Comparison of ENCODE assay signal across 30 cellular contexts in the genomic region with DNA sequence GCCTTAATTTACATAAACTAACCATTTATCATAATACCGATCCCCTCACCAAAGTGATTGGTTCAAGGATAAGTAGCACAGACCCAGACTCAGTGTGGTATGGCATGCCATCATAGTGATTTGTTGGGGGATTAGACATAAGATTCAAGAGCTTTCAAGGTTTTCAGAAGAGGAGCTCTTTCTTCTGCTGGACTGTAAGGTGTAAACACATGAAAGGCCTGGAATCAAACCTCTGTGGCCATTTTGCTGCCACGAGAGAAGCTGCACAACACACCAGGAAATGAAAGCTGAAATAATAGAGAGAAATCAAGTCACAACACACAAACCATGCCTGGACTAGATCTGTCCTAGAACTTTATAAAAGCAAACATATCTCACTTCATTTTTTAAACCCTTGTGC. TPM values are rescaled to one million over a fixed set of nuclear protein-coding genes. Genes with fewer than 3 reads are reported as not detected.
DNase-seq lines count a peak whose midpoint lies in the region; ATAC-seq and FAIRE-seq lines count a peak whose summit lies in the region.
"Had no signal": no experiment of that assay in that cellular context is flagged by ENCODE, and none has a peak within 500 bp of the region (broad histone marks: within the 10 kb centered on the region; RNA-seq: fewer than 3 reads in every experiment).

No MANE protein-coding gene starts in this region.

- POLR2A ChIA-PET in CD8-positive, alpha-beta memory T cell (lab: Charles Lee), result interaction anchor here (0.7 to 2.0 kb wide), 3 partner anchors 9 to 30 kb away, joined by 3 to 8 read pairs (median 6); no protein-coding TSS in a partner anchor

- DNase-seq in activated T-cell treated with anti-CD3 and anti-CD28 coated beads, Interleukin-2, amount 50 U/mL, for 72 hours, result no peak
- DNase-seq in activated T-cell treated with anti-CD3 and anti-CD28 coated beads, Interleukin-2, amount 50 U/mL, for 1 hour, result no peak
- no peak for DNase-seq in CD8-positive, alpha-beta memory T cell
- DNase-seq in T-helper 17 cell (no peak), cerebellar nuclear complex (lab: John Stamatoyannopoulos, UW) (no peak), small intestine (no peak), CD1c-positive myeloid dendritic cell (ENCODE audit: extremely low spot score) (no peak)
- no peak for DNase-seq in central memory CD8-positive, alpha-beta T cell (ENCODE audit: low spot score in 2 of 2)
- DNase-seq: activated CD4-positive, CD25-positive, alpha-beta regulatory T cell; colonic mucosa; COR-L47; effector CD8-positive, alpha-beta T cell; GF-D8; hippocampal formation; left cardiac atrium; NCI-H1048; NCI-H1694 treated with DMSO at 0.1 percent for 48 hours; NCI-H2171; NCI-H510A; nephron progenitor cell; OCI-M1; stimulated activated CD4-positive, alpha-beta T cell treated with anti-CD3 and anti-CD28 coated beads, Interleukin-15, amount 100 ng/mL, for 24 hours; stimulated activated CD4-positive, alpha-beta T cell treated with anti-CD3 and anti-CD28 coated beads, Interleukin-4, amount 100 ng/mL, for 4 hours; substantia nigra had no signal

- H3K4me1 ChIP-seq in CD8-positive, alpha-beta memory T cell (ENCODE audit: insufficient read depth, low read length), result peaks cover 31% of the 10 kb centered on the region
- no peaks in the 10 kb centered on the region for H3K4me1 ChIP-seq in small intestine (ENCODE audit: control insufficient read depth in 2 of 2, insufficient read depth in 1 of 2, low read depth in 1 of 2, low read length in 1 of 2)
- H3K4me1 ChIP-seq: ascending aorta, colonic mucosa had no signal

- H3K27me3 Mint-ChIP-seq in activated T-cell treated with anti-CD3 and anti-CD28 coated beads, Interleukin-2, amount 50 U/mL, for 72 hours (ENCODE audit: low read depth), result no peaks in the 10 kb centered on the region
- H3K27me3 Mint-ChIP-seq in CD8-positive, alpha-beta memory T cell, result peaks cover 0 to 4% of the 10 kb centered on the region in 2 donors
- no peaks in the 10 kb centered on the region for H3K27me3 Mint-ChIP-seq in T-helper 17 cell
- H3K27me3 Mint-ChIP-seq in central memory CD8-positive, alpha-beta T cell, result no peaks in the 10 kb centered on the region
- H3K27me3 Mint-ChIP-seq: B cell, type B pancreatic cell had no signal

- peaks cover 6 to 13% of the 10 kb centered on the region in 2 donors for H3K36me3 Mint-ChIP-seq in activated T-cell treated with anti-CD3 and anti-CD28 coated beads, Interleukin-2, amount 50 U/mL, for 72 hours (ENCODE audit: insufficient read depth in 2 of 2)
- H3K36me3 Mint-ChIP-seq in CD8-positive, alpha-beta memory T cell, result peaks cover 10 to 35% (median 34%) of the 10 kb centered on the region in 3 donors
- peaks cover 3% of the 10 kb centered on the region for H3K36me3 Mint-ChIP-seq in T-helper 17 cell (ENCODE audit: low read depth)
- H3K36me3 Mint-ChIP-seq in central memory CD8-positive, alpha-beta T cell (ENCODE audit: insufficient read depth), result peaks cover 12% of the 10 kb centered on the region

- H3K27ac Mint-ChIP-seq in activated T-cell treated with anti-CD3 and anti-CD28 coated beads, Interleukin-2, amount 50 U/mL, for 72 hours, result peak overlapping the region; percentile 79
- H3K27ac Mint-ChIP-seq in CD8-positive, alpha-beta memory T cell, result peak overlapping the region in 1 of 8 donors; percentile 21
- H3K27ac Mint-ChIP-seq in T-helper 17 cell, result peak overlapping the region; percentile 91
- H3K27ac Mint-ChIP-seq in central memory CD8-positive, alpha-beta T cell (ENCODE audit: low read depth), result no peak overlapping the region
- H3K27ac Mint-ChIP-seq: B cell, nephron progenitor cell, type B pancreatic cell had no signal

- no peak overlapping the region for H3K27ac ChIP-seq in CD8-positive, alpha-beta memory T cell (ENCODE audit: low read depth, low read length)
- no peak overlapping the region for H3K27ac ChIP-seq in small intestine (ENCODE audit: low read depth in 1 of 2, low read length in 1 of 2)
- H3K27ac ChIP-seq: ascending aorta, colonic mucosa, epithelial cell of prostate had no signal

- peak overlapping the region; percentile 63 to 80 for H3K4me3 Mint-ChIP-seq in activated T-cell treated with anti-CD3 and anti-CD28 coated beads, Interleukin-2, amount 50 U/mL, for 72 hours
- H3K4me3 Mint-ChIP-seq in CD8-positive, alpha-beta memory T cell, result peak overlapping the region in 4 of 7 donors; percentile 22 to 59 (median 38)
- peak overlapping the region; percentile 49 for H3K4me3 Mint-ChIP-seq in T-helper 17 cell
- H3K4me3 Mint-ChIP-seq in central memory CD8-positive, alpha-beta T cell, result peak overlapping the region; percentile 5
- H3K4me3 Mint-ChIP-seq: B cell, nephron progenitor cell, type B pancreatic cell had no signal

- peak overlapping the region; percentile 14 for H3K4me3 ChIP-seq in CD8-positive, alpha-beta memory T cell (ENCODE audit: low read length)
- H3K4me3 ChIP-seq in small intestine (ENCODE audit: low read depth in 1 of 2, low read length in 2 of 2), result no peak overlapping the region
- H3K4me3 ChIP-seq: ascending aorta, colonic mucosa, lung had no signal

- H3K27me3 ChIP-seq in CD8-positive, alpha-beta memory T cell (ENCODE audit: insufficient read depth, low read length, poor library complexity, severe bottlenecking), result no peaks in the 10 kb centered on the region
- H3K27me3 ChIP-seq in small intestine (ENCODE audit: control insufficient read depth in 2 of 2, insufficient read depth in 2 of 2, low read length in 2 of 2), result no peaks in the 10 kb centered on the region
- H3K27me3 ChIP-seq: ascending aorta, colonic mucosa had no signal

- WGBS in small intestine, 3 donors, result 85 to 98% (median 87%) methylated on average over 2 of the region's 2 CpGs

- H3K36me3 ChIP-seq in CD8-positive, alpha-beta memory T cell (ENCODE audit: insufficient read depth, low read length), result no peaks in the 10 kb centered on the region
- no peaks in the 10 kb centered on the region for H3K36me3 ChIP-seq in small intestine (ENCODE audit: control insufficient read depth in 2 of 2, insufficient read depth in 2 of 2, low read length in 2 of 2)
- H3K36me3 ChIP-seq: ascending aorta, colonic mucosa had no signal

- H3K4me1 Mint-ChIP-seq in activated T-cell treated with anti-CD3 and anti-CD28 coated beads, Interleukin-2, amount 50 U/mL, for 72 hours (ENCODE audit: low read depth), result peaks cover 72% of the 10 kb centered on the region
- peaks cover 45 to 77% (median 62%) of the 10 kb centered on the region in 3 donors for H3K4me1 Mint-ChIP-seq in CD8-positive, alpha-beta memory T cell
- H3K4me1 Mint-ChIP-seq in T-helper 17 cell, result peaks cover 32% of the 10 kb centered on the region
- peaks cover 48% of the 10 kb centered on the region for H3K4me1 Mint-ChIP-seq in central memory CD8-positive, alpha-beta T cell

- ATAC-seq in activated T-cell treated with anti-CD3 and anti-CD28 coated beads, Interleukin-2, amount 50 U/mL, for 72 hours (replicated peaks in 1 of 2), result peak in 1 of 2 donors; percentile 25
- ATAC-seq in T-helper 17 cell, result no peak
- ATAC-seq in central memory CD8-positive, alpha-beta T cell (replicated peaks; ENCODE audit: extremely low read depth, poor library complexity, severe bottlenecking), result no peak
- ATAC-seq: left cardiac atrium had no signal

- H3K9me3 ChIP-seq in CD8-positive, alpha-beta memory T cell (ENCODE audit: low read length), result no peaks in the 10 kb centered on the region
- H3K9me3 ChIP-seq in T-helper 17 cell (ENCODE audit: control insufficient read depth, low read length, poor library complexity, severe bottlenecking), result no peaks in the 10 kb centered on the region
- no peaks in the 10 kb centered on the region for H3K9me3 ChIP-seq in small intestine (ENCODE audit: control insufficient read depth, low read depth)
- H3K9me3 ChIP-seq: colonic mucosa had no signal

- FAIRE-seq in small intestine (lab: Jason Lieb, UNC), result no peak
- FAIRE-seq: TTC549 had no signal

- no peaks in the 10 kb centered on the region for H3K9me3 Mint-ChIP-seq in activated T-cell treated with anti-CD3 and anti-CD28 coated beads, Interleukin-2, amount 50 U/mL, for 72 hours
- peaks cover 7 to 13% (median 9%) of the 10 kb centered on the region in 5 donors for H3K9me3 Mint-ChIP-seq in CD8-positive, alpha-beta memory T cell
- H3K9me3 Mint-ChIP-seq in central memory CD8-positive, alpha-beta T cell, result no peaks in the 10 kb centered on the region
- H3K9me3 Mint-ChIP-seq: type B pancreatic cell had no signal

- CTCF ChIA-PET in CD8-positive, alpha-beta memory T cell (lab: Charles Lee), result interaction anchor here (1.5 kb wide), 1 partner anchor 241 kb away, joined by 3 read pairs; no protein-coding TSS in a partner anchor

RNA-seq across cellular contexts. Expression of a gene that starts 30.8 kb away (rescaled TPM):
- total RNA-seq in activated T-cell treated with anti-CD3 and anti-CD28 coated beads, Interleukin-2, amount 50 U/mL, for 72 hours, result 100 to 1,000 TPM; 258 to 337 TPM
- 100 to 1,000 TPM in 1 of 2 experiments, 10 to 100 TPM in 1; 98.3 to 103 TPM for total RNA-seq in CD8-positive, alpha-beta memory T cell
- polyA plus RNA-seq in CD8-positive, alpha-beta memory T cell, result 748 TPM
- 1,000 to 10,000 TPM; 1,109 to 1,137 TPM for total RNA-seq in T-helper 17 cell
- 10 to 100 TPM; 38.8 to 61.1 (median 51.1) TPM for polyA plus RNA-seq in small intestine

Comparison
In these comparisons a context has a peak if more than half of its experiments do, and no peak if none do; other contexts are left out.
1. H3K4me3 Mint-ChIP-seq: peak in every context shown above with its lines; median percentile 72 in activated T-cell treated with anti-CD3 and anti-CD28 coated beads, Interleukin-2, amount 50 U/mL, for 72 hours; 49 in T-helper 17 cell; 38 in CD8-positive, alpha-beta memory T cell; 5 in central memory CD8-positive, alpha-beta T cell.